ENCODE assay signal across 8 cellular contexts in genomic region chr4:121900132-121900983, GRCh38. TPM values are rescaled to one million over a fixed set of nuclear protein-coding genes. Genes with fewer than 3 reads are reported as not detected.
DNase-seq lines count a peak whose midpoint lies in the region; ATAC-seq and FAIRE-seq lines count a peak whose summit lies in the region.

No MANE protein-coding gene starts in this region.

- DNase-seq in EL = peak; percentile 49
- DNase-seq in HS-27A (ENCODE audit: low read depth) = peak; percentile 9
- peak; percentile 18 for DNase-seq in RCC 7860 (ENCODE audit: low spot score)
- DNase-seq in activated T-helper 9 cell treated with anti-CD3 and anti-CD28 coated beads, Interleukin-2, amount 50 U/mL, for 16 hours (ENCODE audit: low read depth) = peak; percentile 6
- DNase-seq in frontal cortex (ENCODE audit: low spot score in 2 of 2) = peak; percentile 11 to 25
- DNase-seq in pons (ENCODE audit: low spot score) = peak; percentile 82

- ATAC-seq in GM21447 (IDR thresholded peaks at IDR 0.05; ENCODE audit: unreplicated experiment) = peak; percentile 95
- ATAC-seq in HG02970 (IDR thresholded peaks at IDR 0.05; ENCODE audit: low FRiP score, unreplicated experiment) = no peak

- FAIRE-seq in RCC 7860 (lab: Jason Lieb, UNC) (peak; percentile 48), frontal cortex (lab: Jason Lieb, UNC) (peak; percentile 75)

RNA-seq across cellular contexts. Expression of gene BBS7, which starts 30.1 kb away (rescaled TPM):
- total RNA-seq in frontal cortex = 44.4 TPM

RNA-seq across cellular contexts. Expression of gene TRPC3, which starts 51.5 kb away (rescaled TPM):
- total RNA-seq in frontal cortex = 9.4 TPM

Comparison
In these comparisons a context has a peak if more than half of its experiments do, and no peak if none do; other contexts are left out.
1. DNase-seq: peak in every context shown above with its lines; median percentile 82 in pons; 49 in EL; 18 in RCC 7860; 18 in frontal cortex; 9 in HS-27A; 6 in activated T-helper 9 cell treated with anti-CD3 and anti-CD28 coated beads, Interleukin-2, amount 50 U/mL, for 16 hours.